ENCODE assay signal across 1 cellular context in the genomic region with DNA sequence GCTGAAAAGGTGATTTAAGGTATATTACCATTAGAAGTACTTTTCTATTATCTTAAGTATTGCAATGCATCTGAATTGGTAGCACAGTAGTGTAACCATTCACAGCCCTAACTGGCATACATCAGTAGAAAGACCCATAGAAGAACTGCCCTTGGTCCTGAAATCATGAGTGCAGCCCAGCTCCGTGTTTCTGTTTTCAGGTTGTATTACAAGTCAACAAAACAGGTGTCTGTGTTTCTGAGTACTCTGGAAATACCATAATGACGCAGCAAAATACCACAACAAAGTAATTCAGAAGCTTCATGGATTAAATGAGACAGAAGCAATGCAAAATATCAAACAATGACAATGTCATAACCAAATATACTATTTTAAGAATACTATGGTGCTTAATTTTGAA.
TF ChIP-seq lines count a peak whose summit lies in the region.

No MANE protein-coding gene starts in this region.

TF ChIP-seq in WTC11, 78 proteins besides CTCF, POLR2A, EP300 and RAD21 (continued from another document):
- TF ChIP-seq ZNF281 (CRISPR knock-in tag; IDR thresholded peaks at IDR 0.05) (no peak), CREB1 (CRISPR knock-in tag; IDR thresholded peaks at IDR 0.05) (no peak), TEAD4 (CRISPR knock-in tag; IDR thresholded peaks at IDR 0.05) (no peak), ZNF317 (CRISPR knock-in tag; IDR thresholded peaks at IDR 0.05; ENCODE audit: borderline replicate concordance, low read depth) (no peak), NR3C1 (CRISPR knock-in tag; conservative IDR thresholded peaks at IDR 0.05; ENCODE audit: low read depth) (no peak), GRHL2 (CRISPR knock-in tag; IDR thresholded peaks at IDR 0.05; ENCODE audit: insufficient replicate concordance, severe bottlenecking) (no peak), FOXJ3 (CRISPR knock-in tag; IDR thresholded peaks at IDR 0.05; ENCODE audit: borderline replicate concordance) (no peak), ZNF396 (CRISPR knock-in tag; IDR thresholded peaks at IDR 0.05; ENCODE audit: borderline replicate concordance) (no peak), USF1 (CRISPR knock-in tag; IDR thresholded peaks at IDR 0.05) (no peak), HMGA2 (CRISPR knock-in tag; IDR thresholded peaks at IDR 0.05) (no peak), ZNF425 (CRISPR knock-in tag; conservative IDR thresholded peaks at IDR 0.05) (no peak), ATF1 (CRISPR knock-in tag; IDR thresholded peaks at IDR 0.05) (no peak)
- TF ChIP-seq, protein P1, sequence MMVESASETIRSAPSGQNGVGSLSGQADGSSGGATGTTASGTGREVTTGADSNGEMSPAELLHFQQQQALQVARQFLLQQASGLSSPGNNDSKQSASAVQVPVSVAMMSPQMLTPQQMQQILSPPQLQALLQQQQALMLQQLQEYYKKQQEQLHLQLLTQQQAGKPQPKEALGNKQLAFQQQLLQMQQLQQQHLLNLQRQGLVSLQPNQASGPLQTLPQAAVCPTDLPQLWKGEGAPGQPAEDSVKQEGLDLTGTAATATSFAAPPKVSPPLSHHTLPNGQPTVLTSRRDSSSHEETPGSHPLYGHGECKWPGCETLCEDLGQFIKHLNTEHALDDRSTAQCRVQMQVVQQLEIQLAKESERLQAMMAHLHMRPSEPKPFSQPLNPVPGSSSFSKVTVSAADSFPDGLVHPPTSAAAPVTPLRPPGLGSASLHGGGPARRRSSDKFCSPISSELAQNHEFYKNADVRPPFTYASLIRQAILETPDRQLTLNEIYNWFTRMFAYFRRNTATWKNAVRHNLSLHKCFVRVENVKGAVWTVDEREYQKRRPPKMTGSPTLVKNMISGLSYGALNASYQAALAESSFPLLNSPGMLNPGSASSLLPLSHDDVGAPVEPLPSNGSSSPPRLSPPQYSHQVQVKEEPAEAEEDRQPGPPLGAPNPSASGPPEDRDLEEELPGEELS (CRISPR knock-in tag; IDR thresholded peaks at IDR 0.05): no peak
